ENCODE assay signal across 1 cellular context in the genomic region with DNA sequence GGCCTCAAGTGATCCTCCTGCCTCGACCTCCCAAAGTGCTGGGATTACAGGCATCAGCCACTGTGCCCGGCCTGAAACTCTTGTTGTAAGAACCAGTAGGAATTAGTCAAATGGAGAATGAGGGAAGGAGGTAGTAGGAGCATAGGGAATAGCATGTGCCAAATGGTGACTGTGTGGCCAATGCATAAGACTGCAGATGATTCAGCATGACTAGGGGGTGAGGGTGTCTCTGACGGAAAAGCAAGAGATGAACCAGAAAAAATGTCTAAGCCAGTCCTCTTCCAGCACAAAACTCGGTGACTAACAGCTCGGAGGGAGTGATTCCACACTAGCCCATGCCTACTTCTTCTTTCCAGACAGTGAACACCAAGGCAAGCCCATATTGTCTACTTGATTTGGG.
TF ChIP-seq lines count a peak whose summit lies in the region.

No MANE protein-coding gene starts in this region.

TF ChIP-seq in A549, 52 proteins besides CTCF, POLR2A, EP300 and RAD21 (continued from another document):
- no peak for TF ChIP-seq NPAS2 (CRISPR knock-in tag; IDR thresholded peaks at IDR 0.05; ENCODE audit: borderline replicate concordance)
TF ChIP-seq in A549: peak in this region for 0.
